In the genomic region with DNA sequence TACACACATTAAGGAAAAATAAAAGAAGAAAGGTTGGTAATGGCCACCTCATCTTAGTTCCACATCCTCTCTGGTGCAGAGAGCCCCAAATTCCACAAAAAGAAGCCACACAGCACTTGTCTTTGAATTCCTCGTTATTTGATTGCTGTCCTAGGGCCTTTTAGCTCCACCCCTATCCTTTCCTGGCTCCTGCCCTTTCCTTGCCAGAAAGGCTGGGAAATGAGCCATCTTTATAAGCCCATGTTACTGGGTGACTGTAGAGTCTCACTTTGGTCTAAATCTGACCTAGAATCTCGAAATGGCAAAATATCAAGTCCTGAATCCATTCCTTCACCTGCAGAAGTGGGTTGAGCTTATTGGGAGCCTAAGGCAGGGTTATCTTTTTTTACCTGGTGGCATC, we compare ENCODE assay signal across 16 cellular contexts. TPM values are rescaled to one million over a fixed set of nuclear protein-coding genes. Genes with fewer than 3 reads are reported as not detected.
"Had no signal": no experiment of that assay in that cellular context is flagged by ENCODE, and none has a peak within 500 bp of the region (broad histone marks: within the 10 kb centered on the region; RNA-seq: fewer than 3 reads in every experiment).

No MANE protein-coding gene starts in this region.

- DNase-seq: activated CD4-positive, alpha-beta T cell treated with anti-CD3 and anti-CD28 coated beads, Interleukin-2, amount 10 ng/mL, durations not matched to agents 24 days and 14 days; activated naive CD4-positive, alpha-beta T cell treated with anti-CD3 and anti-CD28 coated beads for 36 hours; body of pancreas; effector CD4-positive, alpha-beta T cell; left cardiac atrium; mesenchymal stem cell; SHP77 treated with DMSO at 0.1 percent for 48 hours; small intestine; stimulated activated naive B cell treated with anti-CD40 and anti-IgM and Interleukin-4, amounts not matched to agents 10 μg/mL and 1 μg/mL and 100 μg/mL, for 72 hours; T-helper 17 cell; transverse colon had no signal

- H3K79me2 ChIP-seq: parathyroid adenoma had no signal

- H3K4me3 Mint-ChIP-seq: activated CD4-positive, alpha-beta T cell treated with anti-CD3 and anti-CD28 coated beads, Interleukin-2, amount 10 ng/mL, durations not matched to agents 24 days and 14 days; activated naive CD4-positive, alpha-beta T cell treated with anti-CD3 and anti-CD28 coated beads for 36 hours; activated T-helper 17 cell treated with anti-CD3 and anti-CD28 coated beads, Interleukin-2, amount 50 U/mL, for 72 hours; T-helper 17 cell; WTC11 had no signal

- H2AFZ ChIP-seq: parathyroid adenoma had no signal

- ATAC-seq: activated T-helper 17 cell treated with anti-CD3 and anti-CD28 coated beads, Interleukin-2, amount 50 U/mL, for 72 hours; body of pancreas; left cardiac atrium; T-helper 17 cell; WTC11 had no signal

- H3K4me3 ChIP-seq: body of pancreas, right atrium auricular region, transverse colon had no signal

- H3K9me3 Mint-ChIP-seq: activated CD4-positive, alpha-beta T cell treated with anti-CD3 and anti-CD28 coated beads, Interleukin-2, amount 10 ng/mL, durations not matched to agents 24 days and 14 days; activated naive CD4-positive, alpha-beta T cell treated with anti-CD3 and anti-CD28 coated beads for 36 hours; activated T-helper 17 cell treated with anti-CD3 and anti-CD28 coated beads, Interleukin-2, amount 50 U/mL, for 72 hours; stimulated activated naive B cell treated with anti-CD40 and anti-IgM and Interleukin-4, amounts not matched to agents 10 μg/mL and 1 μg/mL and 100 μg/mL, for 72 hours; WTC11 had no signal

- H3K27ac ChIP-seq: body of pancreas, parathyroid adenoma, right atrium auricular region, transverse colon had no signal

- H3K9ac ChIP-seq: parathyroid adenoma had no signal

- H3K27ac Mint-ChIP-seq: activated CD4-positive, alpha-beta T cell treated with anti-CD3 and anti-CD28 coated beads, Interleukin-2, amount 10 ng/mL, durations not matched to agents 24 days and 14 days; activated naive CD4-positive, alpha-beta T cell treated with anti-CD3 and anti-CD28 coated beads for 36 hours; activated T-helper 17 cell treated with anti-CD3 and anti-CD28 coated beads, Interleukin-2, amount 50 U/mL, for 72 hours; T-helper 17 cell; WTC11 had no signal

RNA-seq across cellular contexts. Expression of a gene that starts 4.3 kb away (rescaled TPM):
- total RNA-seq: T-helper 17 cell had no signal

RNA-seq across cellular contexts. Expression of a gene that starts 51.5 kb away (rescaled TPM):
- total RNA-seq: chondrocyte had no signal
